In genomic region chr10:32347363-32347735, GRCh38 we compare ENCODE assay signal across 8 cellular contexts. TPM values are rescaled to one million over a fixed set of nuclear protein-coding genes. Genes with fewer than 3 reads are reported as not detected.
DNase-seq lines count a peak whose midpoint lies in the region; ATAC-seq and TF ChIP-seq lines count a peak whose summit lies in the region.

No MANE protein-coding gene starts in this region.

- no peak for TF ChIP-seq CTCF in right atrium auricular region (IDR thresholded peaks at IDR 0.05)

- H3K9me3 Mint-ChIP-seq in T-helper 1 cell treated with Interleukin-12 subunit alpha and Interleukin-12 subunit beta and Interleukin-4 antibody, amounts not matched to agents 30 μg/mL and 1 μg/mL, for 36 hours: no peaks in the 10 kb centered on the region
- no peaks in the 10 kb centered on the region for H3K9me3 Mint-ChIP-seq in activated CD4-positive, alpha-beta memory T cell treated with anti-CD3 and anti-CD28 coated beads, Interleukin-2, amount 10 ng/mL, durations not matched to agents 7 days and 5 days
- no peaks in the 10 kb centered on the region for H3K9me3 Mint-ChIP-seq in stimulated activated effector memory CD8-positive, alpha-beta T cell treated with anti-CD3 and anti-CD28 coated beads, Interleukin-12 subunit alpha, Interleukin-12 subunit beta, amount 100 ng/mL, for 72 hours

- no peaks in the 10 kb centered on the region for H3K9me3 ChIP-seq in right atrium auricular region

- peaks cover 15% of the 10 kb centered on the region for H3K36me3 Mint-ChIP-seq in T-helper 1 cell treated with Interleukin-12 subunit alpha and Interleukin-12 subunit beta and Interleukin-4 antibody, amounts not matched to agents 30 μg/mL and 1 μg/mL, for 36 hours (ENCODE audit: low read depth)
- peaks cover 46% of the 10 kb centered on the region for H3K36me3 Mint-ChIP-seq in activated CD4-positive, alpha-beta memory T cell treated with anti-CD3 and anti-CD28 coated beads, Interleukin-2, amount 10 ng/mL, durations not matched to agents 7 days and 5 days (ENCODE audit: low read depth)
- peaks cover 72% of the 10 kb centered on the region for H3K36me3 Mint-ChIP-seq in stimulated activated effector memory CD8-positive, alpha-beta T cell treated with anti-CD3 and anti-CD28 coated beads, Interleukin-12 subunit alpha, Interleukin-12 subunit beta, amount 100 ng/mL, for 72 hours

- H3K4me3 Mint-ChIP-seq in T-helper 1 cell treated with Interleukin-12 subunit alpha and Interleukin-12 subunit beta and Interleukin-4 antibody, amounts not matched to agents 30 μg/mL and 1 μg/mL, for 36 hours: peak overlapping the region; percentile 75
- peak overlapping the region; percentile 58 for H3K4me3 Mint-ChIP-seq in activated CD4-positive, alpha-beta memory T cell treated with anti-CD3 and anti-CD28 coated beads, Interleukin-2, amount 10 ng/mL, durations not matched to agents 7 days and 5 days
- H3K4me3 Mint-ChIP-seq in stimulated activated effector memory CD8-positive, alpha-beta T cell treated with anti-CD3 and anti-CD28 coated beads, Interleukin-12 subunit alpha, Interleukin-12 subunit beta, amount 100 ng/mL, for 72 hours: peak overlapping the region; percentile 79

- POLR2A ChIA-PET in activated CD4-positive, alpha-beta memory T cell treated with anti-CD3 and anti-CD28 coated beads, Interleukin-2, amount 10 ng/mL, durations not matched to agents 7 days and 5 days (lab: Charles Lee): interaction anchor here (1.0 to 3.6 kb wide), 12 partner anchors 9 to 96 kb away, joined by 3 to 26 read pairs (median 8); no protein-coding TSS in a partner anchor

- H3K27me3 ChIP-seq in right atrium auricular region: no peaks in the 10 kb centered on the region

- no peaks in the 10 kb centered on the region for H3K36me3 ChIP-seq in right atrium auricular region

- peaks cover 0 to 47% of the 10 kb centered on the region in 2 donors for H3K4me1 ChIP-seq in right atrium auricular region

- DNase-seq in T-helper 1 cell: no peak
- no peak for DNase-seq in activated CD4-positive, alpha-beta memory T cell treated with anti-CD3 and anti-CD28 coated beads, Interleukin-2, amount 10 ng/mL, durations not matched to agents 7 days and 5 days
- no peak for DNase-seq in right atrium auricular region (ENCODE audit: low spot score)
- DNase-seq in stimulated activated effector memory CD8-positive, alpha-beta T cell treated with anti-CD3 and anti-CD28 coated beads, Interleukin-12 subunit alpha, Interleukin-12 subunit beta, amount 100 ng/mL, for 72 hours (ENCODE audit: low spot score in 2 of 2): no peak
- no peak for DNase-seq in stimulated activated CD4-positive, alpha-beta T cell treated with anti-CD3 and anti-CD28 coated beads, Interleukin-2, amount 100 ng/mL, for 48 hours
- no peak for DNase-seq in islet precursor cell

- peaks cover 39% of the 10 kb centered on the region for H3K4me1 Mint-ChIP-seq in T-helper 1 cell treated with Interleukin-12 subunit alpha and Interleukin-12 subunit beta and Interleukin-4 antibody, amounts not matched to agents 30 μg/mL and 1 μg/mL, for 36 hours (ENCODE audit: low read depth)
- H3K4me1 Mint-ChIP-seq in activated CD4-positive, alpha-beta memory T cell treated with anti-CD3 and anti-CD28 coated beads, Interleukin-2, amount 10 ng/mL, durations not matched to agents 7 days and 5 days: peaks cover 62% of the 10 kb centered on the region
- H3K4me1 Mint-ChIP-seq in stimulated activated effector memory CD8-positive, alpha-beta T cell treated with anti-CD3 and anti-CD28 coated beads, Interleukin-12 subunit alpha, Interleukin-12 subunit beta, amount 100 ng/mL, for 72 hours: peaks cover 48% of the 10 kb centered on the region

- peak; percentile 10 for ATAC-seq in HG02973 (IDR thresholded peaks at IDR 0.05; ENCODE audit: unreplicated experiment)
- peak; percentile 1 for ATAC-seq in stimulated activated effector memory CD8-positive, alpha-beta T cell treated with anti-CD3 and anti-CD28 coated beads, Interleukin-12 subunit alpha, Interleukin-12 subunit beta, amount 100 ng/mL, for 72 hours

- no peaks in the 10 kb centered on the region for H3K27me3 Mint-ChIP-seq in T-helper 1 cell treated with Interleukin-12 subunit alpha and Interleukin-12 subunit beta and Interleukin-4 antibody, amounts not matched to agents 30 μg/mL and 1 μg/mL, for 36 hours (ENCODE audit: low read depth)
- H3K27me3 Mint-ChIP-seq in activated CD4-positive, alpha-beta memory T cell treated with anti-CD3 and anti-CD28 coated beads, Interleukin-2, amount 10 ng/mL, durations not matched to agents 7 days and 5 days: no peaks in the 10 kb centered on the region

- H3K27ac ChIP-seq in right atrium auricular region: peak overlapping the region; percentile 100

- CTCF ChIA-PET in activated CD4-positive, alpha-beta memory T cell treated with anti-CD3 and anti-CD28 coated beads, Interleukin-2, amount 10 ng/mL, durations not matched to agents 7 days and 5 days (lab: Charles Lee): interaction anchor here (0.9 to 1.6 kb wide), 3 partner anchors 10 to 31 kb away, joined by 3 to 5 read pairs (median 4); no protein-coding TSS in a partner anchor

- H3K27ac Mint-ChIP-seq in T-helper 1 cell treated with Interleukin-12 subunit alpha and Interleukin-12 subunit beta and Interleukin-4 antibody, amounts not matched to agents 30 μg/mL and 1 μg/mL, for 36 hours: no peak overlapping the region
- H3K27ac Mint-ChIP-seq in activated CD4-positive, alpha-beta memory T cell treated with anti-CD3 and anti-CD28 coated beads, Interleukin-2, amount 10 ng/mL, durations not matched to agents 7 days and 5 days: peak overlapping the region; percentile 68
- peak overlapping the region; percentile 99 for H3K27ac Mint-ChIP-seq in stimulated activated effector memory CD8-positive, alpha-beta T cell treated with anti-CD3 and anti-CD28 coated beads, Interleukin-12 subunit alpha, Interleukin-12 subunit beta, amount 100 ng/mL, for 72 hours

- H3K4me3 ChIP-seq in right atrium auricular region: peak overlapping the region; percentile 84 to 94

RNA-seq across cellular contexts. Expression of gene EPC1, which starts 0.4 kb away (rescaled TPM):
- 10 to 100 TPM; 41.6 to 43.0 TPM for total RNA-seq in activated CD4-positive, alpha-beta memory T cell treated with anti-CD3 and anti-CD28 coated beads, Interleukin-2, amount 10 ng/mL, durations not matched to agents 7 days and 5 days
- total RNA-seq in right atrium auricular region: 10 to 100 TPM; 19.5 to 20.1 TPM
